In genomic region chr22:43955040-43955882, GRCh38 we compare ENCODE assay signal across 1 cellular context.
TF ChIP-seq lines count a peak whose summit lies in the region.

Gene SAMM50 (plus strand): TSS chr22:43955442. CDS start chr22:43955578, 136 bp downstream.

TF ChIP-seq in HepG2, 621 proteins besides CTCF, POLR2A, EP300 and RAD21 (continued from another document and continues in another):
- peak; percentile 96 for TF ChIP-seq HINFP (CRISPR knock-in tag; IDR thresholded peaks at IDR 0.05; ENCODE audit: low read depth)
- TF ChIP-seq ZBTB40 (IDR thresholded peaks at IDR 0.05) = no peak
- peak; percentile 32; the same call in 1 of the 2 replicates for TF ChIP-seq ZBTB40 (CRISPR knock-in tag; IDR thresholded peaks at IDR 0.05)
- TF ChIP-seq PREB (CRISPR knock-in tag; IDR thresholded peaks at IDR 0.05) = 0 out of 2 replicates have a peak, but pooled peaks have one; percentile 62
- no peak for TF ChIP-seq PBX3 (CRISPR knock-in tag; IDR thresholded peaks at IDR 0.05; ENCODE audit: borderline replicate concordance)
- TF ChIP-seq ZNF451 (CRISPR knock-in tag; IDR thresholded peaks at IDR 0.05) = peak; percentile 68
- TF ChIP-seq GMEB1 (CRISPR knock-in tag; IDR thresholded peaks at IDR 0.05; ENCODE audit: borderline replicate concordance) = peak; percentile 88; the same call in 1 of the 2 replicates
- peak; percentile 91 for TF ChIP-seq THAP11 (CRISPR knock-in tag; IDR thresholded peaks at IDR 0.05)
- TF ChIP-seq ASH2L (IDR thresholded peaks at IDR 0.05; ENCODE audit: insufficient read length, low read depth, low read length) = peak; percentile 78
- no peak for TF ChIP-seq ZNF207 (IDR thresholded peaks at IDR 0.05; ENCODE audit: borderline replicate concordance)
- no peak for TF ChIP-seq HES4 (CRISPR knock-in tag; IDR thresholded peaks at IDR 0.05; ENCODE audit: borderline replicate concordance)
- TF ChIP-seq PPARG (CRISPR knock-in tag; conservative IDR thresholded peaks at IDR 0.05) = peak; percentile 50; the same call in 1 of the 2 replicates
- no peak for TF ChIP-seq THAP7 (CRISPR knock-in tag; IDR thresholded peaks at IDR 0.05)
- TF ChIP-seq ZNF33A (CRISPR knock-in tag; IDR thresholded peaks at IDR 0.05; ENCODE audit: borderline replicate concordance) = no peak
- peak; percentile 61; the same call in 1 of the 2 replicates for TF ChIP-seq ZNF33B (CRISPR knock-in tag; IDR thresholded peaks at IDR 0.05)
- TF ChIP-seq FOXO4 (CRISPR knock-in tag; conservative IDR thresholded peaks at IDR 0.05) = no peak
- TF ChIP-seq ZBTB25 (CRISPR knock-in tag; IDR thresholded peaks at IDR 0.05) = peak; percentile 85
- TF ChIP-seq TAF1 (CRISPR knock-in tag; IDR thresholded peaks at IDR 0.05) = peak; percentile 79; the same call in 1 of the 2 replicates
- TF ChIP-seq ZNF609 (CRISPR knock-in tag; IDR thresholded peaks at IDR 0.05; ENCODE audit: borderline replicate concordance) = peak; percentile 45; the same call in 1 of the 2 replicates
- peak; percentile 93 for TF ChIP-seq GABPA (IDR thresholded peaks at IDR 0.05; ENCODE audit: low read depth, low read length)
- peak; percentile 96 for TF ChIP-seq GABPA (CRISPR knock-in tag; IDR thresholded peaks at IDR 0.05; ENCODE audit: low read depth)
- TF ChIP-seq ISX (CRISPR knock-in tag; conservative IDR thresholded peaks at IDR 0.05) = no peak
- peak; percentile 50; the same call in 1 of the 2 replicates for TF ChIP-seq ZNF333 (CRISPR knock-in tag; IDR thresholded peaks at IDR 0.05; ENCODE audit: borderline replicate concordance)
- no peak for TF ChIP-seq ZNF20 (CRISPR knock-in tag; IDR thresholded peaks at IDR 0.05)
- no peak; the same call in 1 of the 2 replicates for TF ChIP-seq ZNF138 (CRISPR knock-in tag; IDR thresholded peaks at IDR 0.05; ENCODE audit: low read depth)
- TF ChIP-seq ZBTB2 (CRISPR knock-in tag; IDR thresholded peaks at IDR 0.05; ENCODE audit: low read depth) = peak; percentile 93
- peak; percentile 94 for TF ChIP-seq ZNF558 (CRISPR knock-in tag; IDR thresholded peaks at IDR 0.05; ENCODE audit: borderline replicate concordance)
- peak; percentile 73; the same call in 1 of the 2 replicates for TF ChIP-seq DNMT1 (CRISPR knock-in tag; IDR thresholded peaks at IDR 0.05)
